In genomic region chr10:29256019-29256418, GRCh38 we compare ENCODE assay signal across 20 cellular contexts. TPM values are rescaled to one million over a fixed set of nuclear protein-coding genes. Genes with fewer than 3 reads are reported as not detected.
DNase-seq lines count a peak whose midpoint lies in the region; ATAC-seq and TF ChIP-seq lines count a peak whose summit lies in the region.
"Had no signal": no experiment of that assay in that cellular context is flagged by ENCODE, and none has a peak within 500 bp of the region (broad histone marks: within the 10 kb centered on the region; RNA-seq: fewer than 3 reads in every experiment).

No MANE protein-coding gene starts in this region.

- no peaks in the 10 kb centered on the region for H3K9me3 ChIP-seq in Caco-2
- H3K9me3 ChIP-seq in PC-9 (ENCODE audit: insufficient read depth, low read depth): no peaks in the 10 kb centered on the region
- no peaks in the 10 kb centered on the region for H3K9me3 ChIP-seq in smooth muscle cell (replicated peaks; ENCODE audit: low read depth)

- H3K27ac ChIP-seq in PC-9: peak overlapping the region; percentile 65
- peak overlapping the region; percentile 99 for H3K27ac ChIP-seq in smooth muscle cell (ENCODE audit: low read depth)

- TF ChIP-seq CTCF in Caco-2 (IDR thresholded peaks at IDR 0.05; ENCODE audit: insufficient read depth in 1 of 2, low read depth in 1 of 2, low read length in 1 of 2, severe bottlenecking in 1 of 2, unreplicated experiment in 1 of 2) (no peak), PC-9 (conservative IDR thresholded peaks at IDR 0.05) (no peak), fibroblast of villous mesenchyme (IDR thresholded peaks at IDR 0.05; ENCODE audit: insufficient read depth, low read depth, low read length) (no peak), smooth muscle cell (IDR thresholded peaks at IDR 0.05; ENCODE audit: borderline replicate concordance, insufficient read depth, poor library complexity, severe bottlenecking) (no peak), Calu3 (IDR thresholded peaks at IDR 0.05; ENCODE audit: unreplicated experiment) (no peak)

- H3K9ac ChIP-seq in smooth muscle cell (ENCODE audit: low read depth): peak overlapping the region; percentile 83

- H3K36me3 Mint-ChIP-seq in Caco-2 (ENCODE audit: insufficient read depth, unreplicated experiment) (no peaks in the 10 kb centered on the region), Calu3 (ENCODE audit: insufficient read depth, unreplicated experiment) (no peaks in the 10 kb centered on the region)
- H3K36me3 Mint-ChIP-seq: CD14-positive monocyte had no signal

- H2AFZ ChIP-seq in PC-9: no peak overlapping the region
- H2AFZ ChIP-seq in smooth muscle cell (ENCODE audit: low read depth): no peak overlapping the region

- no peaks in the 10 kb centered on the region for H3K36me3 ChIP-seq in Caco-2 (ENCODE audit: control insufficient read depth, insufficient read depth, low read length)
- no peaks in the 10 kb centered on the region for H3K36me3 ChIP-seq in PC-9 (ENCODE audit: low read depth)
- no peaks in the 10 kb centered on the region for H3K36me3 ChIP-seq in smooth muscle cell (ENCODE audit: low read depth)

- H4K20me1 ChIP-seq in PC-9 (ENCODE audit: insufficient read depth): no peaks in the 10 kb centered on the region
- no peaks in the 10 kb centered on the region for H4K20me1 ChIP-seq in smooth muscle cell (ENCODE audit: low read depth)

- H3K4me2 ChIP-seq in PC-9 (peak overlapping the region; percentile 71), smooth muscle cell (peak overlapping the region; percentile 73)

- H3K9me3 Mint-ChIP-seq in Caco-2 (ENCODE audit: unreplicated experiment): no peaks in the 10 kb centered on the region
- H3K9me3 Mint-ChIP-seq in Calu3 (ENCODE audit: low read depth, unreplicated experiment): no peaks in the 10 kb centered on the region

- POLR2A ChIA-PET in Caco-2 (lab: Charles Lee): no interaction called here
- POLR2A ChIA-PET in PC-9 (lab: Charles Lee; ENCODE audit: unreplicated experiment): interaction anchor here (0.7 kb wide), 1 partner anchor 49 kb away, joined by 3 read pairs; no protein-coding TSS in a partner anchor

- H3K4me3 ChIP-seq in Caco-2 (ENCODE audit: low read depth, low read length) (no peak overlapping the region), PC-9 (no peak overlapping the region), fibroblast of villous mesenchyme (ENCODE audit: low read depth, low read length) (no peak overlapping the region), smooth muscle cell (peak overlapping the region; percentile 23)
- H3K4me3 ChIP-seq: GM12878 had no signal

- no peaks in the 10 kb centered on the region for H3K9me2 ChIP-seq in PC-9 (ENCODE audit: insufficient read depth)

- no peak for DNase-seq in Caco-2
- no peak for DNase-seq in PC-9
- DNase-seq in fibroblast of villous mesenchyme (ENCODE audit: low read depth): peak; percentile 18
- DNase-seq in smooth muscle cell (lab: John Stamatoyannopoulos, UW; ENCODE audit: unreplicated experiment): no peak
- DNase-seq in NCI-H345 (lab: John Stamatoyannopoulos, UW): no peak
- DNase-seq in Calu3: no peak
- DNase-seq: DMS79, HCEC 1CT, KBM-7, NCI-H1105, NCI-H187, NCI-H2171 treated with DMSO at 0.1 percent for 48 hours, NCI-H510A, NCI-H82 had no signal

- H3K79me2 ChIP-seq in PC-9 (ENCODE audit: low read depth): no peaks in the 10 kb centered on the region
- no peaks in the 10 kb centered on the region for H3K79me2 ChIP-seq in smooth muscle cell (ENCODE audit: low read depth)

- intact Hi-C loops in Caco-2 (cut with micrococcal nuclease; ENCODE audit: unreplicated experiment): loop anchor here (2.0 to 5.0 kb wide), 4 partner anchors 21 to 579 kb away; partner anchors contain the start of gene BAMBI
- intact Hi-C loops in PC-9 (cut with micrococcal nuclease; ENCODE audit: unreplicated experiment): loop anchor here (5.0 kb wide), 1 partner anchor 94 kb away; no protein-coding TSS in a partner anchor
- intact Hi-C loops in Calu3 (cut with micrococcal nuclease; ENCODE audit: unreplicated experiment): no loop called here

- WGBS in smooth muscle cell (ENCODE audit: low lambda C conversion rate): 8% methylated on average over 7 of the region's 7 CpGs

- CTCF ChIA-PET in Caco-2 (lab: Charles Lee): interaction anchor here (0.6 to 2.2 kb wide), 6 partner anchors 13 to 592 kb away, joined by 3 to 9 read pairs (median 4); no protein-coding TSS in a partner anchor
- CTCF ChIA-PET in PC-9 (lab: Charles Lee): interaction anchor here (0.7 kb wide), 1 partner anchor 113 kb away, joined by 3 read pairs; no protein-coding TSS in a partner anchor
- CTCF ChIA-PET in Calu3 (lab: Charles Lee): no interaction called here

- H3K27me3 Mint-ChIP-seq in Caco-2 (ENCODE audit: insufficient read depth, unreplicated experiment): no peaks in the 10 kb centered on the region
- H3K27me3 Mint-ChIP-seq in Calu3 (ENCODE audit: unreplicated experiment): peaks cover 71% of the 10 kb centered on the region

- ATAC-seq in GM19395 (IDR thresholded peaks at IDR 0.05; ENCODE audit: unreplicated experiment): no peak
- ATAC-seq in HG02840 (IDR thresholded peaks at IDR 0.05; ENCODE audit: low FRiP score, unreplicated experiment): no peak
- ATAC-seq: GM12878 had no signal

- peak overlapping the region; percentile 55 for H3K4me3 Mint-ChIP-seq in Caco-2 (ENCODE audit: unreplicated experiment)
- H3K4me3 Mint-ChIP-seq in Calu3 (ENCODE audit: low read depth, unreplicated experiment): no peak overlapping the region
- H3K4me3 Mint-ChIP-seq: CD14-positive monocyte had no signal

- H3K27ac Mint-ChIP-seq in Caco-2 (ENCODE audit: unreplicated experiment) (peak overlapping the region; percentile 90), Calu3 (ENCODE audit: unreplicated experiment) (no peak overlapping the region)
- H3K27ac Mint-ChIP-seq: CD14-positive monocyte had no signal

- H3K27me3 ChIP-seq in Caco-2 (replicated peaks; ENCODE audit: control insufficient read depth, insufficient read depth, low read length): no peaks in the 10 kb centered on the region
- no peaks in the 10 kb centered on the region for H3K27me3 ChIP-seq in PC-9 (ENCODE audit: insufficient read depth, low read depth)
- H3K27me3 ChIP-seq in smooth muscle cell (ENCODE audit: low read depth): no peaks in the 10 kb centered on the region

- H3K4me1 Mint-ChIP-seq in Caco-2 (ENCODE audit: low read depth, unreplicated experiment): peaks cover 62% of the 10 kb centered on the region
- H3K4me1 Mint-ChIP-seq in Calu3 (ENCODE audit: low read depth, unreplicated experiment): no peaks in the 10 kb centered on the region

- no TSS peak for BruUV-seq in Caco-2 (replicated peaks; lab: Mats Ljungman, UMichigan)
- BruUV-seq in PC-9 (replicated peaks; lab: Mats Ljungman, UMichigan): no TSS peak
- BruUV-seq in Calu3 (replicated peaks; lab: Mats Ljungman, UMichigan): no TSS peak

- H3F3A ChIP-seq in PC-9 (ENCODE audit: insufficient read depth, low read depth) (peaks cover 17% of the 10 kb centered on the region; the same call in 1 of the 2 replicates), smooth muscle cell (ENCODE audit: low read depth) (peaks cover 46% of the 10 kb centered on the region)

- peaks cover 65% of the 10 kb centered on the region for H3K4me1 ChIP-seq in Caco-2
- peaks cover 48% of the 10 kb centered on the region for H3K4me1 ChIP-seq in PC-9 (replicated peaks; ENCODE audit: insufficient read depth)
- peaks cover 50% of the 10 kb centered on the region for H3K4me1 ChIP-seq in smooth muscle cell (ENCODE audit: low read depth)

RNA-seq across cellular contexts. Expression of gene LYZL1, which starts 32.9 kb away (rescaled TPM):
- total RNA-seq in Caco-2 (2022) (not detected in 2 replicates), PC-9 (2021) (not detected in 2 replicates), fibroblast of villous mesenchyme (not detected in 2 replicates), smooth muscle cell (not detected in 2 replicates), Calu3 (2022) (not detected in 2 replicates)
- polyA plus RNA-seq in smooth muscle cell: not detected in 2 replicates
- total RNA-seq: A673, G401, GM12878 had no signal
- polyA plus RNA-seq: CD14-positive monocyte, GM12878 had no signal
